Comparison of ENCODE assay signal across 16 cellular contexts in the genomic region with DNA sequence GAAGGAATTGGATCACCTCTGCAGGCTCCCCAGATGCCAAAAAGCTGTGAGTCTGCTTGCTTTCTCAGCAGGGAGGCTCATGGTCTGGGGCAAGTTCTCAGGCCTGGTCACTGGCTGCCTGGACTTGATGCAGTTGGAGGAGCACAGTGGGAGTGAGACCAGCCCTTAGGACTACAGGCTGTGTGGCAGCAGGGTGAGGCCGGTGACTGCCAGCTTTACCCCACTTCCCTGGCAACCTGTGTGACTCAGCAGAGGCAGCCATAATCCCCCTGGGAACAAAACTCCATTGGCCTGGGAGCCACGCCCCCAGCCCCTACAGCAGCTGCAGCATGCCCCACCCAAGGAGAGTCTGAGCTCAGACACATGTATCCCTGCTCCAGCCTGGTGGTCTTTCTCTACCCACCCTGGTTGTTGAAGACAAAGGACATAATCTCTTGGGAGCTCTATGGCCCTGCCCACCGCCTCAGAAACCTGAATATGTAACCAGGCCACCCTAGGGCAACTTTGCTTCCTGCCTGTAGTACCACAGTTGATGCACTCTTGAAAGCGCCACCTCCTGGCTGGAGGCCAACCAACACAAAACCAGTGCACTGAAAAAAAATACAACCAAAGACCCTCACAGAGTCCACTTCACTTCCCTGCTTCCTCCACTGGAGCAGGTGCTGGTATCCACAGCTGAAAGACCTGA.
DNase-seq lines count a peak whose midpoint lies in the region; ATAC-seq, FAIRE-seq and TF ChIP-seq lines count a peak whose summit lies in the region.
"Had no signal": no experiment of that assay in that cellular context is flagged by ENCODE, and none has a peak within 500 bp of the region (broad histone marks: within the 10 kb centered on the region; RNA-seq: fewer than 3 reads in every experiment).

No MANE protein-coding gene starts in this region.

- H4K5ac ChIP-seq in mesendoderm (ENCODE audit: low read length), result peak overlapping the region; percentile 47

- H3K56ac ChIP-seq in mesendoderm (ENCODE audit: low read length), result peak overlapping the region; percentile 73

- H3K9ac ChIP-seq in mesendoderm (ENCODE audit: low read length), result no peak overlapping the region

- H3K4ac ChIP-seq in mesendoderm (ENCODE audit: low read depth, low read length), result peak overlapping the region; percentile 91

- DNase-seq in NCI-H345 (lab: John Stamatoyannopoulos, UW) (peak; percentile 18), NCI-H345 treated with DMSO at 0.1 percent for 48 hours (lab: John Stamatoyannopoulos, UW; ENCODE audit: unreplicated experiment) (no peak), RCC 7860 (ENCODE audit: low spot score) (peak; percentile 52), mesendoderm (peak; percentile 78), prostate gland (ENCODE audit: low spot score) (no peak)
- DNase-seq in activated T-cell treated with anti-CD3 and anti-CD28 coated beads, Interleukin-2, amount 50 U/mL, for 1 hour, result no peak
- DNase-seq: ACHN; activated naive CD8-positive, alpha-beta T cell treated with anti-CD3 and anti-CD28 coated beads for 36 hours; effector memory CD4-positive, alpha-beta T cell; heart right ventricle; NCI-H1930; right cardiac atrium; SHP77 had no signal

- peak overlapping the region; percentile 87 for H2AK5ac ChIP-seq in mesendoderm (ENCODE audit: low read length)

- no peak overlapping the region for H4K8ac ChIP-seq in mesendoderm (ENCODE audit: low read depth, low read length)

- no peaks in the 10 kb centered on the region for H3K79me1 ChIP-seq in mesendoderm (ENCODE audit: low read length)

- H3K4me1 ChIP-seq in HEK293 (ENCODE audit: control insufficient read depth, insufficient read depth, low read length) (no peaks in the 10 kb centered on the region), mesendoderm (ENCODE audit: control insufficient read depth, low read depth, low read length) (peaks cover 6% of the 10 kb centered on the region), prostate gland (replicated peaks) (no peaks in the 10 kb centered on the region)
- H3K4me1 ChIP-seq: vagina had no signal

- no peak for FAIRE-seq in RCC 7860 (lab: Jason Lieb, UNC)

- POLR2A ChIA-PET in HEK293 (lab: Yijun Ruan, JAX), result no interaction called here

- no peak overlapping the region for H3K4me2 ChIP-seq in mesendoderm (ENCODE audit: low read length)

- peak overlapping the region; percentile 93 for H2BK5ac ChIP-seq in mesendoderm (ENCODE audit: low read length)

- H3K4me3 ChIP-seq in HEK293 (ENCODE audit: low read depth, low read length) (no peak overlapping the region), mesendoderm (ENCODE audit: low read length) (no peak overlapping the region), prostate gland (no peak overlapping the region)
- H3K4me3 ChIP-seq: heart right ventricle, vagina had no signal

- H2BK120ac ChIP-seq in mesendoderm (ENCODE audit: low read depth, low read length), result peak overlapping the region; percentile 93

- WGBS in mesendoderm (ENCODE audit: extremely low coverage, insufficient coverage, low lambda C conversion rate), result no CpG with 5 or more reads among the region's 4 CpGs
- 84% methylated on average over 4 of the region's 4 CpGs for WGBS in prostate gland

- TF ChIP-seq CTCF in HEK293 (tag by site-specific recombination; IDR thresholded peaks at IDR 0.05) (no peak), prostate gland (IDR thresholded peaks at IDR 0.05) (no peak)

- H3K27me3 ChIP-seq in mesendoderm (ENCODE audit: insufficient read depth, low read length, poor library complexity), result no peaks in the 10 kb centered on the region
- H3K27me3 ChIP-seq in prostate gland (replicated peaks; ENCODE audit: insufficient read depth), result no peaks in the 10 kb centered on the region
- H3K27me3 ChIP-seq: vagina had no signal

- CTCF ChIA-PET in HEK293 (lab: Yijun Ruan, JAX), result interaction anchor here (0.6 to 1.7 kb wide), 6 partner anchors 8 to 1047 kb away, joined by 3 to 4 read pairs (median 4); no protein-coding TSS in a partner anchor

- H3K79me2 ChIP-seq in mesendoderm (ENCODE audit: control insufficient read depth, insufficient read depth, low read length), result no peaks in the 10 kb centered on the region

- H3K27ac ChIP-seq in HEK293 (ENCODE audit: extremely low read depth, low read depth, low read length), result no peak overlapping the region
- peak overlapping the region; percentile 17 for H3K27ac ChIP-seq in mesendoderm (ENCODE audit: low read depth, low read length)
- H3K27ac ChIP-seq in prostate gland, result no peak overlapping the region
- H3K27ac ChIP-seq: heart right ventricle, vagina had no signal

- peak overlapping the region; percentile 97 for H3K18ac ChIP-seq in mesendoderm (ENCODE audit: low read length)

- H3K23ac ChIP-seq in mesendoderm (ENCODE audit: low read length), result no peak overlapping the region

- intact Hi-C loops in prostate gland (cut with DNase I), result no loop called here

- H3K36me3 ChIP-seq in HEK293 (ENCODE audit: control insufficient read depth in 2 of 2, insufficient read depth in 1 of 2, low read length in 2 of 2), result no peaks in the 10 kb centered on the region
- no peaks in the 10 kb centered on the region for H3K36me3 ChIP-seq in mesendoderm (ENCODE audit: control insufficient read depth, insufficient read depth, low read length)
- no peaks in the 10 kb centered on the region for H3K36me3 ChIP-seq in prostate gland
- H3K36me3 ChIP-seq: heart right ventricle, vagina had no signal

- no peak overlapping the region for H2BK15ac ChIP-seq in mesendoderm (replicated peaks; ENCODE audit: low read depth)

- ATAC-seq in GM19397 (IDR thresholded peaks at IDR 0.05; ENCODE audit: unreplicated experiment), result no peak
- ATAC-seq: heart right ventricle, right cardiac atrium had no signal

- no peak for TF ChIP-seq POLR2A in prostate gland (IDR thresholded peaks at IDR 0.05)

- H3K9me3 ChIP-seq in HEK293 (ENCODE audit: control insufficient read depth, insufficient read depth, low read depth, low read length), result no peaks in the 10 kb centered on the region
- no peaks in the 10 kb centered on the region for H3K9me3 ChIP-seq in prostate gland
- H3K9me3 ChIP-seq: heart right ventricle, vagina had no signal

TF ChIP-seq in HEK293, 187 proteins besides CTCF, POLR2A, EP300 and RAD21 (continues in another document):
- TF ChIP-seq ZNF521 (tag by site-specific recombination; IDR thresholded peaks at IDR 0.05) (no peak), ZIC2 (tag by site-specific recombination; IDR thresholded peaks at IDR 0.05) (peak; percentile 36), MEIS1 (CRISPR knock-in tag; IDR thresholded peaks at IDR 0.05; ENCODE audit: borderline replicate concordance) (no peak), YY2 (tag by site-specific recombination; IDR thresholded peaks at IDR 0.05) (peak; percentile 27; the same call in 1 of the 2 replicates), ZNF791 (tag by site-specific recombination; IDR thresholded peaks at IDR 0.05) (no peak), ZNF223 (tag by site-specific recombination; IDR thresholded peaks at IDR 0.05) (no peak), HIC1 (tag by site-specific recombination; IDR thresholded peaks at IDR 0.05) (no peak), PBX3 (CRISPR knock-in tag; IDR thresholded peaks at IDR 0.05) (no peak)
- TF ChIP-seq, protein P1, sequence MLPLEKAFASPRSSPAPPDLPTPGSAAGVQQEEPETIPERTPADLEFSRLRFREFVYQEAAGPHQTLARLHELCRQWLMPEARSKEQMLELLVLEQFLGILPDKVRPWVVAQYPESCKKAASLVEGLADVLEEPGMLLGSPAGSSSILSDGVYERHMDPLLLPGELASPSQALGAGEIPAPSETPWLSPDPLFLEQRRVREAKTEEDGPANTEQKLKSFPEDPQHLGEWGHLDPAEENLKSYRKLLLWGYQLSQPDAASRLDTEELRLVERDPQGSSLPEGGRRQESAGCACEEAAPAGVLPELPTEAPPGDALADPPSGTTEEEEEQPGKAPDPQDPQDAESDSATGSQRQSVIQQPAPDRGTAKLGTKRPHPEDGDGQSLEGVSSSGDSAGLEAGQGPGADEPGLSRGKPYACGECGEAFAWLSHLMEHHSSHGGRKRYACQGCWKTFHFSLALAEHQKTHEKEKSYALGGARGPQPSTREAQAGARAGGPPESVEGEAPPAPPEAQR (tag by site-specific recombination; IDR thresholded peaks at IDR 0.05), result no peak
- TF ChIP-seq, protein P2, sequence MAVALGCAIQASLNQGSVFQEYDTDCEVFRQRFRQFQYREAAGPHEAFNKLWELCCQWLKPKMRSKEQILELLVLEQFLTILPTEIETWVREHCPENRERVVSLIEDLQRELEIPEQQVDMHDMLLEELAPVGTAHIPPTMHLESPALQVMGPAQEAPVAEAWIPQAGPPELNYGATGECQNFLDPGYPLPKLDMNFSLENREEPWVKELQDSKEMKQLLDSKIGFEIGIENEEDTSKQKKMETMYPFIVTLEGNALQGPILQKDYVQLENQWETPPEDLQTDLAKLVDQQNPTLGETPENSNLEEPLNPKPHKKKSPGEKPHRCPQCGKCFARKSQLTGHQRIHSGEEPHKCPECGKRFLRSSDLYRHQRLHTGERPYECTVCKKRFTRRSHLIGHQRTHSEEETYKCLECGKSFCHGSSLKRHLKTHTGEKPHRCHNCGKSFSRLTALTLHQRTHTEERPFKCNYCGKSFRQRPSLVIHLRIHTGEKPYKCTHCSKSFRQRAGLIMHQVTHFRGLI (tag by site-specific recombination; IDR thresholded peaks at IDR 0.05), result no peak

Comparison
In these comparisons a context has a peak if more than half of its experiments do, and no peak if none do; other contexts are left out.
1. DNase-seq: peak in NCI-H345 (single experiment), RCC 7860 (single experiment) and mesendoderm (single experiment); none in NCI-H345 treated with DMSO at 0.1 percent for 48 hours (single experiment), prostate gland (single experiment) and activated T-cell treated with anti-CD3 and anti-CD28 coated beads, Interleukin-2, amount 50 U/mL, for 1 hour (single experiment).